Comparison of ENCODE assay signal across 9 cellular contexts in the genomic region with DNA sequence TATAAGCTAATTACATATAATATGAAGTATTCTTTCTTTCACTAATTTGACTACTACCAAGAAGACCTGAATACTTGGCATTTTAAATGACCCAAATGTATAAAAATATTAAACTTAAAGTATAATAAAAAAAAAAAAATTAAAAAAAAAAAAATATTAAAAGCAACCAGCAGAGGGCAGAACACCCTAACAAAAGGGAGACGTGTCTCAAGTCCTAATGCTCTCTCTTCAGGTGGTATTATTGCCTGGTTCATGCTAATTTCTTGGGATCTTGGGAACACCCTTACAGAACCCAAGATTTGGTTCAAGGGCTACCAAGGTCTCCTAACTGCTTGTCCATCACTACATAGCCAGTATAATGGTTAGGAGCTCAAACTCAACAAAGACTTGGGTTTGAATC.
DNase-seq lines count a peak whose midpoint lies in the region; ATAC-seq, FAIRE-seq and TF ChIP-seq lines count a peak whose summit lies in the region.
"Had no signal": no experiment of that assay in that cellular context is flagged by ENCODE, and none has a peak within 500 bp of the region (broad histone marks: within the 10 kb centered on the region; RNA-seq: fewer than 3 reads in every experiment).

No MANE protein-coding gene starts in this region.

- H3K36me3 ChIP-seq in IMR-90 (ENCODE audit: control insufficient read depth, insufficient read depth, low read length): no peaks in the 10 kb centered on the region
- H3K36me3 ChIP-seq in K562 (ENCODE audit: control insufficient read depth, insufficient read depth, low read length): no peaks in the 10 kb centered on the region
- no peaks in the 10 kb centered on the region for H3K36me3 ChIP-seq in suprapubic skin
- no peaks in the 10 kb centered on the region for H3K36me3 ChIP-seq in CD8-positive, alpha-beta memory T cell (ENCODE audit: insufficient read depth, low read length)

- in situ Hi-C loops in IMR-90 (cut with MboI; ENCODE audit: low sequenced_read_pairs): no loop called here
- in situ Hi-C loops in K562 (cut with MboI): no loop called here

- BruUV-seq in IMR-90 (replicated peaks; lab: Mats Ljungman, UMichigan) (no TSS peak), K562 (replicated peaks; lab: Mats Ljungman, UMichigan) (no TSS peak)

- H4K8ac ChIP-seq in IMR-90 (ENCODE audit: low read depth in 2 of 2, low read length in 2 of 2): no peak overlapping the region

- no peak overlapping the region for H3K4me3 ChIP-seq in IMR-90 (ENCODE audit: insufficient read depth, low read depth, low read length)
- H3K4me3 ChIP-seq in K562: no peak overlapping the region
- H3K4me3 ChIP-seq in suprapubic skin: no peak overlapping the region
- no peak overlapping the region for H3K4me3 ChIP-seq in CD8-positive, alpha-beta memory T cell (ENCODE audit: low read length)
- no peak overlapping the region for H3K4me3 ChIP-seq in coronary artery

- TF ChIP-seq RAD21 in IMR-90 (IDR thresholded peaks at IDR 0.05; ENCODE audit: low read length) (peak; percentile 58), K562 (CRISPR knock-in tag; conservative IDR thresholded peaks at IDR 0.05 in 1 of 2, IDR thresholded peaks at IDR 0.05 in 1 of 2) (peak; percentile 38 to 47)

- no peak overlapping the region for H2BK5ac ChIP-seq in IMR-90 (ENCODE audit: low read depth, low read length, poor library complexity, severe bottlenecking)

- H3K4me3 Mint-ChIP-seq in mesothelial cell of epicardium: no peak overlapping the region
- H3K4me3 Mint-ChIP-seq in CD8-positive, alpha-beta memory T cell: no peak overlapping the region
- H3K4me3 Mint-ChIP-seq: naive thymus-derived CD8-positive, alpha-beta T cell had no signal

- no peak overlapping the region for H3K27ac Mint-ChIP-seq in mesothelial cell of epicardium
- H3K27ac Mint-ChIP-seq in CD8-positive, alpha-beta memory T cell: no peak overlapping the region
- H3K27ac Mint-ChIP-seq: naive thymus-derived CD8-positive, alpha-beta T cell had no signal

- H3K36me3 Mint-ChIP-seq in mesothelial cell of epicardium: no peaks in the 10 kb centered on the region
- no peaks in the 10 kb centered on the region for H3K36me3 Mint-ChIP-seq in CD8-positive, alpha-beta memory T cell
- H3K36me3 Mint-ChIP-seq: naive thymus-derived CD8-positive, alpha-beta T cell had no signal

- DNase-seq in ELR (ENCODE audit: low read depth) (peak; percentile 20), IMR-90 (peak; percentile 15), K562 (ENCODE audit: extremely low read depth in 1 of 4, low spot score in 3 of 4) (peak; percentile 6 to 47 (median 31)), mesothelial cell of epicardium (ENCODE audit: low spot score in 2 of 2, unreplicated experiment in 2 of 2) (no peak), suprapubic skin (ENCODE audit: low spot score in 2 of 2) (no peak), NCI-H1694 (lab: John Stamatoyannopoulos, UW) (no peak), coronary artery (ENCODE audit: low spot score) (no peak)
- no peak for DNase-seq in CD8-positive, alpha-beta memory T cell

- no peak overlapping the region for H2BK20ac ChIP-seq in IMR-90 (ENCODE audit: low read depth, low read length)

- H2AK5ac ChIP-seq in IMR-90 (ENCODE audit: low read depth, low read length): no peak overlapping the region

- H3K79me1 ChIP-seq in IMR-90 (ENCODE audit: low read depth in 1 of 2, low read length in 2 of 2): no peaks in the 10 kb centered on the region

- H3K27ac ChIP-seq in IMR-90 (ENCODE audit: insufficient read depth, low read length) (no peak overlapping the region), K562 (ENCODE audit: extremely low read depth, low read depth, low read length) (no peak overlapping the region), suprapubic skin (no peak overlapping the region), coronary artery (no peak overlapping the region)
- no peak overlapping the region for H3K27ac ChIP-seq in CD8-positive, alpha-beta memory T cell (ENCODE audit: low read depth, low read length)

- no peak overlapping the region for H3K4ac ChIP-seq in IMR-90 (ENCODE audit: low read depth, low read length)

- H3K9me3 ChIP-seq in IMR-90 (ENCODE audit: control insufficient read depth, insufficient read depth, low read length) (no peaks in the 10 kb centered on the region), K562 (replicated peaks; ENCODE audit: control insufficient read depth, insufficient read depth, low read depth, low read length) (no peaks in the 10 kb centered on the region), suprapubic skin (no peaks in the 10 kb centered on the region)
- no peaks in the 10 kb centered on the region for H3K9me3 ChIP-seq in CD8-positive, alpha-beta memory T cell (ENCODE audit: low read length)

- CTCF ChIA-PET in IMR-90 (lab: Yijun Ruan, JAX) (no interaction called here), K562 (lab: Yijun Ruan, JAX; ENCODE audit: low intra/inter-chr PET ratio) (interaction anchor here (0.6 to 1.2 kb wide), 3 partner anchors 701 to 821 kb away, joined by 3 to 6 read pairs (median 3); no protein-coding TSS in a partner anchor)
- CTCF ChIA-PET in CD8-positive, alpha-beta memory T cell (lab: Charles Lee): no interaction called here

- H2AFZ ChIP-seq in IMR-90 (replicated peaks; ENCODE audit: low read length, poor library complexity) (no peak overlapping the region), K562 (ENCODE audit: low read depth, low read length) (no peak overlapping the region)

- dilution Hi-C loops in IMR-90 (cut with HindIII; ENCODE audit: low sequenced_read_pairs, unreplicated experiment): no loop called here

- no peak overlapping the region for H2BK15ac ChIP-seq in IMR-90 (ENCODE audit: low read depth, low read length)

- peaks cover 3% of the 10 kb centered on the region for H3K4me1 Mint-ChIP-seq in mesothelial cell of epicardium
- H3K4me1 Mint-ChIP-seq in CD8-positive, alpha-beta memory T cell: no peaks in the 10 kb centered on the region
- H3K4me1 Mint-ChIP-seq: naive thymus-derived CD8-positive, alpha-beta T cell had no signal

- WGBS in IMR-90 (ENCODE audit: extremely low coverage in 2 of 2, insufficient read length in 1 of 2), 2 experiments: no CpG with 5 or more reads among the region's 1 CpG
- WGBS in K562 (ENCODE audit: insufficient coverage, low coverage, missing lambda C conversion rate): 0% methylated on average over 1 of the region's 1 CpG
- WGBS in suprapubic skin: 0% methylated on average over 1 of the region's 1 CpG

- H3K56ac ChIP-seq in IMR-90 (ENCODE audit: extremely low read depth, insufficient read depth, low read length): no peak overlapping the region

- ATAC-seq in IMR-90 (ENCODE audit: low read depth) (peak; percentile 32; the same call in 1 of the 2 replicates), K562 (0 out of 3 replicates have a peak, but pooled peaks have one; percentile 42)
- ATAC-seq: naive thymus-derived CD8-positive, alpha-beta T cell had no signal

- FAIRE-seq in K562 (lab: Jason Lieb, UNC): peak; percentile 76

- H3K4me2 ChIP-seq in IMR-90 (ENCODE audit: low read depth, low read length) (no peak overlapping the region), K562 (ENCODE audit: insufficient read depth, low read length) (no peak overlapping the region)

- H3K27me3 ChIP-seq in IMR-90 (ENCODE audit: control insufficient read depth, insufficient read depth, low read length) (no peaks in the 10 kb centered on the region), K562 (ENCODE audit: control insufficient read depth in 2 of 2, insufficient read depth in 2 of 2, low read length in 2 of 2) (no peaks in the 10 kb centered on the region), suprapubic skin (peaks cover 2% of the 10 kb centered on the region)
- no peaks in the 10 kb centered on the region for H3K27me3 ChIP-seq in CD8-positive, alpha-beta memory T cell (ENCODE audit: insufficient read depth, low read length, poor library complexity, severe bottlenecking)

- H3K4me1 ChIP-seq in IMR-90 (ENCODE audit: control insufficient read depth, insufficient read depth, low read length): no peaks in the 10 kb centered on the region
- H3K4me1 ChIP-seq in K562 (replicated peaks in 1 of 2; ENCODE audit: control insufficient read depth in 2 of 2, insufficient read depth in 2 of 2, low read length in 2 of 2): no peaks in the 10 kb centered on the region
- no peaks in the 10 kb centered on the region for H3K4me1 ChIP-seq in suprapubic skin
- H3K4me1 ChIP-seq in CD8-positive, alpha-beta memory T cell (ENCODE audit: insufficient read depth, low read length): no peaks in the 10 kb centered on the region

- no peak overlapping the region for H4K91ac ChIP-seq in IMR-90 (ENCODE audit: insufficient read depth, low read depth, low read length)

- TF ChIP-seq EP300 in K562 (IDR thresholded peaks at IDR 0.05; ENCODE audit: low read length) (no peak), suprapubic skin (IDR thresholded peaks at IDR 0.05) (no peak)

- H2AK9ac ChIP-seq in IMR-90 (replicated peaks; ENCODE audit: low read depth, low read length, poor library complexity): no peak overlapping the region

- no peak overlapping the region for H3K18ac ChIP-seq in IMR-90 (ENCODE audit: low read depth, low read length)

- H3K9ac ChIP-seq in IMR-90 (ENCODE audit: low read depth, low read length): no peak overlapping the region
- no peak overlapping the region for H3K9ac ChIP-seq in K562 (ENCODE audit: insufficient read depth in 1 of 2, low read depth in 2 of 2, low read length in 2 of 2)

- peaks cover 35% of the 10 kb centered on the region for H3K27me3 Mint-ChIP-seq in mesothelial cell of epicardium (ENCODE audit: low read depth)
- peaks cover 3 to 23% of the 10 kb centered on the region in 2 donors for H3K27me3 Mint-ChIP-seq in CD8-positive, alpha-beta memory T cell

- no peak overlapping the region for H2BK120ac ChIP-seq in IMR-90 (ENCODE audit: low read depth, low read length)

- POLR2A ChIA-PET in IMR-90 (lab: Charles Lee; ENCODE audit: unreplicated experiment): no interaction called here
- POLR2A ChIA-PET in K562 (lab: Yijun Ruan, JAX): no interaction called here
- POLR2A ChIA-PET in CD8-positive, alpha-beta memory T cell (lab: Charles Lee): no interaction called here

- no peak for TF ChIP-seq POLR2A in IMR-90 (IDR thresholded peaks at IDR 0.05; ENCODE audit: low read depth, low read length)
- no peak for TF ChIP-seq POLR2A in K562 (conservative IDR thresholded peaks at IDR 0.05)
- TF ChIP-seq POLR2A in suprapubic skin (IDR thresholded peaks at IDR 0.05): no peak

- TF ChIP-seq CTCF in IMR-90 (conservative IDR thresholded peaks at IDR 0.05; ENCODE audit: low read depth, low read length) (peak; percentile 46), K562 (IDR thresholded peaks at IDR 0.05 in 2 of 3, conservative IDR thresholded peaks at IDR 0.05 in 1 of 3; ENCODE audit: insufficient read depth in 2 of 3, low read depth in 1 of 3, low read length in 3 of 3) (peak in 2 of 3 experiments; percentile 38 to 52; a peak in 4 of 6 replicates), mesothelial cell of epicardium (IDR thresholded peaks at IDR 0.05; ENCODE audit: unreplicated experiment) (peak; percentile 86), suprapubic skin (IDR thresholded peaks at IDR 0.05) (peak in 1 of 2 donors; percentile 21), coronary artery (IDR thresholded peaks at IDR 0.05) (no peak)

- H4K20me1 ChIP-seq in IMR-90 (ENCODE audit: insufficient read depth, low read length): no peaks in the 10 kb centered on the region
- H4K20me1 ChIP-seq in K562 (replicated peaks; ENCODE audit: control insufficient read depth, insufficient read depth, low read length): no peaks in the 10 kb centered on the region

- H3K23ac ChIP-seq in IMR-90 (ENCODE audit: low read depth, low read length): no peak overlapping the region

- no peaks in the 10 kb centered on the region for H3K79me2 ChIP-seq in K562 (ENCODE audit: control insufficient read depth, insufficient read depth, low read length)

- H3K14ac ChIP-seq in IMR-90 (replicated peaks; ENCODE audit: low read depth, low read length): no peak overlapping the region

- no peaks in the 10 kb centered on the region for H3K9me1 ChIP-seq in IMR-90 (ENCODE audit: insufficient read depth, low read length)
- no peaks in the 10 kb centered on the region for H3K9me1 ChIP-seq in K562 (ENCODE audit: control insufficient read depth, insufficient read depth, low read length)

- no peak overlapping the region for H4K5ac ChIP-seq in IMR-90 (ENCODE audit: low read depth, low read length)

- intact Hi-C loops in IMR-90 (cut with micrococcal nuclease): loop anchor here (1.0 kb wide), 1 partner anchor 820 kb away; no protein-coding TSS in a partner anchor
- intact Hi-C loops in K562 (cut with micrococcal nuclease): loop anchor here (1.0 to 5.0 kb wide), 3 partner anchors 123 to 925 kb away; no protein-coding TSS in a partner anchor

- H3K9me3 Mint-ChIP-seq in mesothelial cell of epicardium: no peaks in the 10 kb centered on the region
- H3K9me3 Mint-ChIP-seq in CD8-positive, alpha-beta memory T cell: no peaks in the 10 kb centered on the region
- H3K9me3 Mint-ChIP-seq: naive thymus-derived CD8-positive, alpha-beta T cell had no signal

Comparison
In these comparisons a context has a peak if more than half of its experiments do, and no peak if none do; other contexts are left out.
1. DNase-seq: peak in ELR (single experiment), IMR-90 (single experiment) and K562 (4 of 4); none in mesothelial cell of epicardium (0 of 2), suprapubic skin (0 of 2), CD8-positive, alpha-beta memory T cell (0 of 5), NCI-H1694 (single experiment) and coronary artery (single experiment).